In the genomic region with DNA sequence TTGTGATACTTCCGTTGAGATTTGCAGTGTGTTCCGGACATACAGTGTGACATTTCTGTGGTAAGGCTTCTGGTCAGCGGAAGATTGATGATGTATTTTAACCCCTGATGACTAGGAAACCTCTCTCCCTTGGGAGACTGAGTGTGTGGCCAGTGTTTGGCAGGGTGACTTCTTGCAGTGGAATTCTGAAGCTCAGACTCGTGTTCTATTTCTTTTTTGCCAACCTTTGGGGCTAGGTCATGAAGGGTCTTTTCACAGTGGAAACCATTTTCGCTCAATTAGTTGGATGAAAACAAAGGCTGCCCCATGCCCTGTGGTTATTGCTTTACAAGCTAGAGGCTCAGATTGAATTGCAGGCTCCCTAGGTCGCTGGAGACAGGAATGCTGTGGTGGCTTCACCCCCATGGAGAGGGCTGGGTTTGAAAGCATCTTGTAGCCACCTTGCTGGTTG, we compare ENCODE assay signal across 14 cellular contexts.
DNase-seq lines count a peak whose midpoint lies in the region; ATAC-seq and TF ChIP-seq lines count a peak whose summit lies in the region.
"Had no signal": no experiment of that assay in that cellular context is flagged by ENCODE, and none has a peak within 500 bp of the region (broad histone marks: within the 10 kb centered on the region; RNA-seq: fewer than 3 reads in every experiment).

No MANE protein-coding gene starts in this region.

- DNase-seq in GM04503 (ENCODE audit: low read depth) (peak; percentile 38), NT2/D1 (ENCODE audit: low read depth, low spot score) (peak; percentile 52), fibroblast of mammary gland (ENCODE audit: low read depth) (peak; percentile 84), neural progenitor cell (ENCODE audit: low spot score) (peak; percentile 68), T-helper 1 cell (no peak)
- DNase-seq in stimulated activated naive CD4-positive, alpha-beta T cell (lab: John Stamatoyannopoulos, UW) = no peak
- DNase-seq in activated CD4-positive, alpha-beta T cell treated with anti-CD3 and anti-CD28 coated beads, Interleukin-2, amount 50 U/mL, for 1 hour = no peak
- DNase-seq: activated B cell treated with CpG ODN at 0.5 μM for 24 hours, C1 segment of cervical spinal cord, NCI-H2081 treated with DMSO at 0.1 percent for 48 hours had no signal

- no peaks in the 10 kb centered on the region for H3K36me3 Mint-ChIP-seq in neural progenitor cell

- no peaks in the 10 kb centered on the region for H3K36me3 ChIP-seq in NT2/D1 (ENCODE audit: insufficient read depth, insufficient read length, low read length)
- H3K36me3 ChIP-seq in neural progenitor cell = no peaks in the 10 kb centered on the region
- H3K36me3 ChIP-seq: esophagus muscularis mucosa had no signal

- no peaks in the 10 kb centered on the region for H3K4me1 ChIP-seq in NT2/D1 (ENCODE audit: insufficient read depth, insufficient read length)
- peaks cover 21% of the 10 kb centered on the region for H3K4me1 ChIP-seq in neural progenitor cell

- no peaks in the 10 kb centered on the region for H3K9me3 ChIP-seq in NT2/D1 (ENCODE audit: insufficient read depth, low read length)
- no peaks in the 10 kb centered on the region for H3K9me3 ChIP-seq in neural progenitor cell (ENCODE audit: low read depth)
- H3K9me3 ChIP-seq: esophagus muscularis mucosa had no signal

- H3K79me2 ChIP-seq in neural progenitor cell (ENCODE audit: low read depth) = no peaks in the 10 kb centered on the region

- H3K27ac Mint-ChIP-seq in neural progenitor cell = peak overlapping the region; percentile 7
- H3K27ac Mint-ChIP-seq: activated B cell treated with CpG ODN at 0.5 μM for 24 hours; activated naive CD4-positive, alpha-beta T cell treated with anti-CD3 and anti-CD28 coated beads, Interleukin-2, amount 50 U/mL, for 24 hours; stimulated activated naive CD8-positive, alpha-beta T cell treated with anti-CD3 and anti-CD28 coated beads, Interleukin-15, Interleukin-2, amounts not matched to agents 100 ng/mL and 50 ng/mL, for 24 hours had no signal

- H3K4me1 Mint-ChIP-seq in neural progenitor cell = peaks cover 9% of the 10 kb centered on the region
- H3K4me1 Mint-ChIP-seq: activated naive CD4-positive, alpha-beta T cell treated with anti-CD3 and anti-CD28 coated beads, Interleukin-2, amount 50 U/mL, for 24 hours had no signal

- H4K20me1 ChIP-seq in neural progenitor cell (ENCODE audit: low read depth) = no peaks in the 10 kb centered on the region

- no peak overlapping the region for H3K4me3 ChIP-seq in NT2/D1 (ENCODE audit: insufficient read length, low read depth)
- no peak overlapping the region for H3K4me3 ChIP-seq in fibroblast of mammary gland (ENCODE audit: control insufficient read depth, low read depth, low read length)
- no peak overlapping the region for H3K4me3 ChIP-seq in neural progenitor cell
- H3K4me3 ChIP-seq: esophagus muscularis mucosa had no signal

- no peaks in the 10 kb centered on the region for H3K9me3 Mint-ChIP-seq in neural progenitor cell
- H3K9me3 Mint-ChIP-seq: activated B cell treated with CpG ODN at 0.5 μM for 24 hours; activated naive CD4-positive, alpha-beta T cell treated with anti-CD3 and anti-CD28 coated beads, Interleukin-2, amount 50 U/mL, for 24 hours; stimulated activated naive CD8-positive, alpha-beta T cell treated with anti-CD3 and anti-CD28 coated beads, Interleukin-15, Interleukin-2, amounts not matched to agents 100 ng/mL and 50 ng/mL, for 24 hours had no signal

- H3K27me3 ChIP-seq in NT2/D1 (ENCODE audit: insufficient read depth, insufficient read length) (peaks cover 23% of the 10 kb centered on the region), neural progenitor cell (no peaks in the 10 kb centered on the region)
- H3K27me3 ChIP-seq: esophagus muscularis mucosa had no signal

- peaks cover 17% of the 10 kb centered on the region for H3F3A ChIP-seq in neural progenitor cell (ENCODE audit: low read depth)

- H3K27ac ChIP-seq in neural progenitor cell = peak overlapping the region; percentile 3
- H3K27ac ChIP-seq: esophagus muscularis mucosa had no signal

- H3K4me2 ChIP-seq in neural progenitor cell = peak overlapping the region; percentile 40

- no peak overlapping the region for H3K4me3 Mint-ChIP-seq in neural progenitor cell
- H3K4me3 Mint-ChIP-seq: activated B cell treated with CpG ODN at 0.5 μM for 24 hours; activated naive CD4-positive, alpha-beta T cell treated with anti-CD3 and anti-CD28 coated beads, Interleukin-2, amount 50 U/mL, for 24 hours; stimulated activated naive CD8-positive, alpha-beta T cell treated with anti-CD3 and anti-CD28 coated beads, Interleukin-15, Interleukin-2, amounts not matched to agents 100 ng/mL and 50 ng/mL, for 24 hours had no signal

- no peaks in the 10 kb centered on the region for H3K27me3 Mint-ChIP-seq in neural progenitor cell (ENCODE audit: insufficient read depth, low read depth)
- H3K27me3 Mint-ChIP-seq: activated B cell treated with CpG ODN at 0.5 μM for 24 hours; activated naive CD4-positive, alpha-beta T cell treated with anti-CD3 and anti-CD28 coated beads, Interleukin-2, amount 50 U/mL, for 24 hours; stimulated activated naive CD8-positive, alpha-beta T cell treated with anti-CD3 and anti-CD28 coated beads, Interleukin-15, Interleukin-2, amounts not matched to agents 100 ng/mL and 50 ng/mL, for 24 hours had no signal

- TF ChIP-seq CTCF in fibroblast of mammary gland (conservative IDR thresholded peaks at IDR 0.05; ENCODE audit: control insufficient read depth, insufficient read depth, low read depth, low read length) (no peak), neural progenitor cell (IDR thresholded peaks at IDR 0.05) (no peak)

- no peak overlapping the region for H2AFZ ChIP-seq in neural progenitor cell (replicated peaks)

- no peak for ATAC-seq in HG02884 (IDR thresholded peaks at IDR 0.05; ENCODE audit: unreplicated experiment)

- H3K9ac ChIP-seq in NT2/D1 (ENCODE audit: insufficient read length, low read depth) (no peak overlapping the region), neural progenitor cell (no peak overlapping the region)

Comparison
In these comparisons a context has a peak if more than half of its experiments do, and no peak if none do; other contexts are left out.
1. DNase-seq: peak in GM04503 (single experiment), NT2/D1 (single experiment), fibroblast of mammary gland (single experiment) and neural progenitor cell (single experiment); none in stimulated activated naive CD4-positive, alpha-beta T cell (0 of 6), activated CD4-positive, alpha-beta T cell treated with anti-CD3 and anti-CD28 coated beads, Interleukin-2, amount 50 U/mL, for 1 hour (single experiment) and T-helper 1 cell (0 of 5).